18 cellular contexts compared by ENCODE assay signal in genomic region chr11:19829109-19829790, GRCh38.
A peak's percentile ranks its signal among the peaks of the same experiment; 100 is the strongest.
DNase-seq lines count a peak whose midpoint lies in the region; ATAC-seq and TF ChIP-seq lines count a peak whose summit lies in the region.
"Had no signal": no experiment of that assay in that cellular context is flagged by ENCODE, and none has a peak within 500 bp of the region (broad histone marks: within the 10 kb centered on the region; RNA-seq: fewer than 3 reads in every experiment).

No MANE protein-coding gene starts in this region.

- in situ Hi-C loops in G401 (cut with HindIII; ENCODE audit: low sequenced_read_pairs), result no loop called here

- DNase-seq in LoVo (ENCODE audit: low spot score) (peak; percentile 9), endodermal cell (peak; percentile 34), progenitor cell of endocrine pancreas (ENCODE audit: low spot score, unreplicated experiment) (no peak), G401 (ENCODE audit: low spot score) (no peak), NCI-H1105 (lab: John Stamatoyannopoulos, UW) (no peak), hippocampal formation (lab: John Stamatoyannopoulos, UW) (no peak), NCI-H2081 (lab: John Stamatoyannopoulos, UW) (no peak)
- DNase-seq: activated naive CD4-positive, alpha-beta T cell treated with Interleukin-2 at 50 U/mL for 16 hours; effector memory CD8-positive, alpha-beta T cell; NCI-H146; stimulated activated CD4-positive, alpha-beta T cell treated with anti-CD3 and anti-CD28 coated beads, Interleukin-4, amount 100 ng/mL, for 4 hours; uterus had no signal

- H3K27me3 ChIP-seq in endodermal cell (ENCODE audit: control insufficient read depth, insufficient read depth, low read length, poor library complexity, severe bottlenecking), result no peaks in the 10 kb centered on the region
- H3K27me3 ChIP-seq: uterus had no signal

- H3K4me1 Mint-ChIP-seq in endodermal cell, result peaks cover 10% of the 10 kb centered on the region
- H3K4me1 Mint-ChIP-seq in progenitor cell of endocrine pancreas (ENCODE audit: low read depth), result peaks cover 23% of the 10 kb centered on the region
- H3K4me1 Mint-ChIP-seq: stimulated activated effector memory CD8-positive, alpha-beta T cell treated with anti-CD3 and anti-CD28 coated beads, Interleukin-12 subunit alpha, Interleukin-12 subunit beta, amount 100 ng/mL, for 72 hours had no signal

- WGBS in endodermal cell (ENCODE audit: insufficient coverage in 1 of 2, insufficient read length in 1 of 2), 2 experiments, result 50 to 56% methylated on average over 2 to 6 of the region's 6 CpGs

- H3K36me3 ChIP-seq in endodermal cell (ENCODE audit: control insufficient read depth, insufficient read depth, low read length), result no peaks in the 10 kb centered on the region
- H3K36me3 ChIP-seq: uterus had no signal

- no peak overlapping the region for H3K9ac ChIP-seq in endodermal cell (ENCODE audit: extremely low read depth, low read length, poor library complexity, severe bottlenecking)

- H3K9me3 ChIP-seq in endodermal cell (ENCODE audit: control insufficient read depth, low read length), result peaks cover 8% of the 10 kb centered on the region
- H3K9me3 ChIP-seq: uterus had no signal

- H3K4me3 Mint-ChIP-seq in endodermal cell (no peak overlapping the region), progenitor cell of endocrine pancreas (ENCODE audit: low read depth) (no peak overlapping the region)
- H3K4me3 Mint-ChIP-seq: effector memory CD8-positive, alpha-beta T cell; neural crest cell; stimulated activated effector memory CD8-positive, alpha-beta T cell treated with anti-CD3 and anti-CD28 coated beads, Interleukin-12 subunit alpha, Interleukin-12 subunit beta, amount 100 ng/mL, for 72 hours had no signal

- H3K9me3 Mint-ChIP-seq in endodermal cell (peaks cover 5% of the 10 kb centered on the region), progenitor cell of endocrine pancreas (ENCODE audit: low read depth) (peaks cover 7% of the 10 kb centered on the region)
- H3K9me3 Mint-ChIP-seq: effector memory CD8-positive, alpha-beta T cell; neural crest cell; stimulated activated effector memory CD8-positive, alpha-beta T cell treated with anti-CD3 and anti-CD28 coated beads, Interleukin-12 subunit alpha, Interleukin-12 subunit beta, amount 100 ng/mL, for 72 hours had no signal

- no peaks in the 10 kb centered on the region for H3K27me3 Mint-ChIP-seq in endodermal cell (ENCODE audit: insufficient read depth)
- H3K27me3 Mint-ChIP-seq in progenitor cell of endocrine pancreas, result no peaks in the 10 kb centered on the region
- H3K27me3 Mint-ChIP-seq: effector memory CD8-positive, alpha-beta T cell had no signal

- no peak overlapping the region for H3K4me3 ChIP-seq in endodermal cell (ENCODE audit: low read length)
- H3K4me3 ChIP-seq: K562, SK-N-MC, uterus had no signal

- H3K27ac Mint-ChIP-seq in endodermal cell (no peak overlapping the region), progenitor cell of endocrine pancreas (peak overlapping the region; percentile 27)
- H3K27ac Mint-ChIP-seq: effector memory CD8-positive, alpha-beta T cell; stimulated activated effector memory CD8-positive, alpha-beta T cell treated with anti-CD3 and anti-CD28 coated beads, Interleukin-12 subunit alpha, Interleukin-12 subunit beta, amount 100 ng/mL, for 72 hours had no signal

- H3K36me3 Mint-ChIP-seq in endodermal cell (ENCODE audit: low read depth) (peaks cover 10% of the 10 kb centered on the region), progenitor cell of endocrine pancreas (ENCODE audit: insufficient read depth) (peaks cover 13% of the 10 kb centered on the region)
- H3K36me3 Mint-ChIP-seq: stimulated activated effector memory CD8-positive, alpha-beta T cell treated with anti-CD3 and anti-CD28 coated beads, Interleukin-12 subunit alpha, Interleukin-12 subunit beta, amount 100 ng/mL, for 72 hours had no signal

- no peak overlapping the region for H3K27ac ChIP-seq in endodermal cell (ENCODE audit: low read depth, low read length)
- H3K27ac ChIP-seq: SK-N-MC, uterus had no signal

- no peaks in the 10 kb centered on the region for H3K4me1 ChIP-seq in endodermal cell (ENCODE audit: control insufficient read depth, insufficient read depth, low read length)
- H3K4me1 ChIP-seq: uterus had no signal

- TF ChIP-seq CTCF in endodermal cell (conservative IDR thresholded peaks at IDR 0.05) (no peak), progenitor cell of endocrine pancreas (IDR thresholded peaks at IDR 0.05; ENCODE audit: unreplicated experiment) (no peak)

- peak; percentile 40 for ATAC-seq in GM19351 (IDR thresholded peaks at IDR 0.05; ENCODE audit: unreplicated experiment)
- ATAC-seq: effector memory CD8-positive, alpha-beta T cell; K562; sciatic nerve; stimulated activated effector memory CD8-positive, alpha-beta T cell treated with anti-CD3 and anti-CD28 coated beads, Interleukin-12 subunit alpha, Interleukin-12 subunit beta, amount 100 ng/mL, for 72 hours had no signal

Comparison
In these comparisons a context has a peak if more than half of its experiments do, and no peak if none do; other contexts are left out.
1. DNase-seq: peak in LoVo (single experiment) and endodermal cell (single experiment); none in progenitor cell of endocrine pancreas (single experiment), G401 (single experiment), NCI-H1105 (single experiment), hippocampal formation (0 of 2) and NCI-H2081 (0 of 2).